Comparison of ENCODE assay signal across 8 cellular contexts in genomic region chr15:34986326-34987181, GRCh38. TPM values are rescaled to one million over a fixed set of nuclear protein-coding genes. Genes with fewer than 3 reads are reported as not detected.
DNase-seq lines count a peak whose midpoint lies in the region; ATAC-seq and TF ChIP-seq lines count a peak whose summit lies in the region.

No MANE protein-coding gene starts in this region.

- no peaks in the 10 kb centered on the region for H3K27me3 ChIP-seq in cardiac muscle cell
- no peaks in the 10 kb centered on the region for H3K27me3 ChIP-seq in liver (ENCODE audit: control insufficient read depth in 4 of 4, insufficient read depth in 4 of 4, low read length in 3 of 4)

- H3K4me1 ChIP-seq in cardiac muscle cell (ENCODE audit: low read depth) (peaks cover 23% of the 10 kb centered on the region), liver (ENCODE audit: control insufficient read depth in 4 of 4, insufficient read depth in 4 of 4, low read length in 3 of 4) (peaks cover 9 to 38% (median 32%) of the 10 kb centered on the region in 4 donors), urinary bladder (ENCODE audit: insufficient read depth) (no peaks in the 10 kb centered on the region)

- in situ Hi-C loops in astrocyte of the cerebellum (cut with HindIII; ENCODE audit: low sequenced_read_pairs), result no loop called here

- TF ChIP-seq RAD21 in liver (IDR thresholded peaks at IDR 0.05), result no peak

- 26% methylated on average over 6 of the region's 6 CpGs for WGBS in liver
- 42% methylated on average over 6 of the region's 6 CpGs for WGBS in urinary bladder

- H3K9ac ChIP-seq in liver (ENCODE audit: low read depth in 1 of 2, low read length in 2 of 2), result peak overlapping the region; percentile 82 to 99

- intact Hi-C loops in left ventricle myocardium superior (cut with micrococcal nuclease), result no loop called here

- TF ChIP-seq CTCF in cardiac muscle cell (IDR thresholded peaks at IDR 0.05; ENCODE audit: low read depth, low read length) (no peak), astrocyte of the cerebellum (IDR thresholded peaks at IDR 0.05; ENCODE audit: low read depth, low read length, missing control alignments) (no peak), liver (IDR thresholded peaks at IDR 0.05; ENCODE audit: low read depth, low read length, missing input control) (no peak)

- ATAC-seq in left ventricle myocardium superior, result no peak
- ATAC-seq in GM21723 (IDR thresholded peaks at IDR 0.05; ENCODE audit: unreplicated experiment), result no peak
- no peak for ATAC-seq in HG03135 (IDR thresholded peaks at IDR 0.05; ENCODE audit: unreplicated experiment)

- peaks cover 12% of the 10 kb centered on the region for H3K36me3 ChIP-seq in cardiac muscle cell
- H3K36me3 ChIP-seq in liver (ENCODE audit: control insufficient read depth in 4 of 4, insufficient read depth in 3 of 4, low read depth in 1 of 4, low read length in 3 of 4), result peaks cover 0 to 16% (median 11%) of the 10 kb centered on the region in 4 donors
- H3K36me3 ChIP-seq in urinary bladder (ENCODE audit: insufficient read depth), result no peaks in the 10 kb centered on the region

- peak in 1 of 2 donors; percentile 28 for DNase-seq in cardiac muscle cell (ENCODE audit: low read depth in 1 of 2, low spot score in 1 of 2)
- DNase-seq in left ventricle myocardium superior, result no peak
- no peak for DNase-seq in astrocyte of the cerebellum (ENCODE audit: low read depth)
- DNase-seq in SIG-M5 treated with dmso at 0.1 percent for 504 hours (lab: John Stamatoyannopoulos, UW; ENCODE audit: unreplicated experiment), result no peak

- peak overlapping the region; percentile 98 for H3K27ac ChIP-seq in cardiac muscle cell
- H3K27ac ChIP-seq in liver (ENCODE audit: low read depth in 1 of 2, low read length in 2 of 2), result peak overlapping the region; percentile 45 to 98
- H3K27ac ChIP-seq in urinary bladder (ENCODE audit: low read depth), result no peak overlapping the region

- H3K9me3 ChIP-seq in cardiac muscle cell (ENCODE audit: low read depth), result no peaks in the 10 kb centered on the region
- no peaks in the 10 kb centered on the region for H3K9me3 ChIP-seq in liver (ENCODE audit: control insufficient read depth in 4 of 4, low read length in 3 of 4)

- H3K4me3 ChIP-seq in cardiac muscle cell, result peak overlapping the region; percentile 83
- peak overlapping the region; percentile 89 for H3K4me3 ChIP-seq in astrocyte of the cerebellum (ENCODE audit: low read depth, low read length)
- peak overlapping the region; percentile 66 to 98 (median 86) for H3K4me3 ChIP-seq in liver (ENCODE audit: low read depth in 1 of 3, low read length in 3 of 3)
- H3K4me3 ChIP-seq in urinary bladder (ENCODE audit: low read depth, low read length), result peak overlapping the region; percentile 39

TF ChIP-seq in liver, 16 proteins besides CTCF, POLR2A, EP300 and RAD21:
- no peak for TF ChIP-seq HNF4A (conservative IDR thresholded peaks at IDR 0.05)
- no peak for TF ChIP-seq MAX (IDR thresholded peaks at IDR 0.05)
- TF ChIP-seq EGR1 (IDR thresholded peaks at IDR 0.05; ENCODE audit: low read depth in 2 of 2), result no peak
- no peak for TF ChIP-seq HNF4G (IDR thresholded peaks at IDR 0.05)
- no peak for TF ChIP-seq YY1 (IDR thresholded peaks at IDR 0.05)
- no peak for TF ChIP-seq TAF1 (conservative IDR thresholded peaks at IDR 0.05)
- no peak for TF ChIP-seq NR2F2 (IDR thresholded peaks at IDR 0.05)
- TF ChIP-seq, protein P1, sequence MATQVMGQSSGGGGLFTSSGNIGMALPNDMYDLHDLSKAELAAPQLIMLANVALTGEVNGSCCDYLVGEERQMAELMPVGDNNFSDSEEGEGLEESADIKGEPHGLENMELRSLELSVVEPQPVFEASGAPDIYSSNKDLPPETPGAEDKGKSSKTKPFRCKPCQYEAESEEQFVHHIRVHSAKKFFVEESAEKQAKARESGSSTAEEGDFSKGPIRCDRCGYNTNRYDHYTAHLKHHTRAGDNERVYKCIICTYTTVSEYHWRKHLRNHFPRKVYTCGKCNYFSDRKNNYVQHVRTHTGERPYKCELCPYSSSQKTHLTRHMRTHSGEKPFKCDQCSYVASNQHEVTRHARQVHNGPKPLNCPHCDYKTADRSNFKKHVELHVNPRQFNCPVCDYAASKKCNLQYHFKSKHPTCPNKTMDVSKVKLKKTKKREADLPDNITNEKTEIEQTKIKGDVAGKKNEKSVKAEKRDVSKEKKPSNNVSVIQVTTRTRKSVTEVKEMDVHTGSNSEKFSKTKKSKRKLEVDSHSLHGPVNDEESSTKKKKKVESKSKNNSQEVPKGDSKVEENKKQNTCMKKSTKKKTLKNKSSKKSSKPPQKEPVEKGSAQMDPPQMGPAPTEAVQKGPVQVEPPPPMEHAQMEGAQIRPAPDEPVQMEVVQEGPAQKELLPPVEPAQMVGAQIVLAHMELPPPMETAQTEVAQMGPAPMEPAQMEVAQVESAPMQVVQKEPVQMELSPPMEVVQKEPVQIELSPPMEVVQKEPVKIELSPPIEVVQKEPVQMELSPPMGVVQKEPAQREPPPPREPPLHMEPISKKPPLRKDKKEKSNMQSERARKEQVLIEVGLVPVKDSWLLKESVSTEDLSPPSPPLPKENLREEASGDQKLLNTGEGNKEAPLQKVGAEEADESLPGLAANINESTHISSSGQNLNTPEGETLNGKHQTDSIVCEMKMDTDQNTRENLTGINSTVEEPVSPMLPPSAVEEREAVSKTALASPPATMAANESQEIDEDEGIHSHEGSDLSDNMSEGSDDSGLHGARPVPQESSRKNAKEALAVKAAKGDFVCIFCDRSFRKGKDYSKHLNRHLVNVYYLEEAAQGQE (IDR thresholded peaks at IDR 0.05), result no peak
- TF ChIP-seq JUND (IDR thresholded peaks at IDR 0.05), result no peak
- TF ChIP-seq, protein P2, sequence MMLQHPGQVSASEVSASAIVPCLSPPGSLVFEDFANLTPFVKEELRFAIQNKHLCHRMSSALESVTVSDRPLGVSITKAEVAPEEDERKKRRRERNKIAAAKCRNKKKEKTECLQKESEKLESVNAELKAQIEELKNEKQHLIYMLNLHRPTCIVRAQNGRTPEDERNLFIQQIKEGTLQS (IDR thresholded peaks at IDR 0.05), result no peak
- no peak for TF ChIP-seq GABPA (IDR thresholded peaks at IDR 0.05 in 1 of 2, conservative IDR thresholded peaks at IDR 0.05 in 1 of 2)
- no peak for TF ChIP-seq RXRA (IDR thresholded peaks at IDR 0.05)
- no peak for TF ChIP-seq FOXA1 (IDR thresholded peaks at IDR 0.05)
- no peak for TF ChIP-seq SP1 (IDR thresholded peaks at IDR 0.05)
- TF ChIP-seq, protein P3, sequence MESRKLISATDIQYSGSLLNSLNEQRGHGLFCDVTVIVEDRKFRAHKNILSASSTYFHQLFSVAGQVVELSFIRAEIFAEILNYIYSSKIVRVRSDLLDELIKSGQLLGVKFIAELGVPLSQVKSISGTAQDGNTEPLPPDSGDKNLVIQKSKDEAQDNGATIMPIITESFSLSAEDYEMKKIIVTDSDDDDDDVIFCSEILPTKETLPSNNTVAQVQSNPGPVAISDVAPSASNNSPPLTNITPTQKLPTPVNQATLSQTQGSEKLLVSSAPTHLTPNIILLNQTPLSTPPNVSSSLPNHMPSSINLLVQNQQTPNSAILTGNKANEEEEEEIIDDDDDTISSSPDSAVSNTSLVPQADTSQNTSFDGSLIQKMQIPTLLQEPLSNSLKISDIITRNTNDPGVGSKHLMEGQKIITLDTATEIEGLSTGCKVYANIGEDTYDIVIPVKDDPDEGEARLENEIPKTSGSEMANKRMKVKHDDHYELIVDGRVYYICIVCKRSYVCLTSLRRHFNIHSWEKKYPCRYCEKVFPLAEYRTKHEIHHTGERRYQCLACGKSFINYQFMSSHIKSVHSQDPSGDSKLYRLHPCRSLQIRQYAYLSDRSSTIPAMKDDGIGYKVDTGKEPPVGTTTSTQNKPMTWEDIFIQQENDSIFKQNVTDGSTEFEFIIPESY (IDR thresholded peaks at IDR 0.05), result no peak
- TF ChIP-seq FOXA2 (IDR thresholded peaks at IDR 0.05), result no peak
TF ChIP-seq in liver: peak in this region for 0.

RNA-seq across cellular contexts. Expression of gene ZNF770, which starts 1.5 kb away (rescaled TPM):
- total RNA-seq in cardiac muscle cell, result 22.6 and 28.9 TPM in 2 replicates
- polyA plus RNA-seq in cardiac muscle cell, result 53.8 and 64.5 TPM in 2 replicates
- 57.1 TPM for total RNA-seq in left ventricle myocardium superior
- 10 to 100 TPM; 23.9 to 33.1 TPM for total RNA-seq in liver
- polyA plus RNA-seq in liver, result 10 to 100 TPM in 1 of 2 donors, 1 to 10 TPM in 1; 9.3 to 74.4 TPM
- 68.4 TPM for total RNA-seq in urinary bladder
- 17.3 TPM for polyA plus RNA-seq in urinary bladder

RNA-seq across cellular contexts. Expression of gene AQR, which starts 17.0 kb away (rescaled TPM):
- total RNA-seq in cardiac muscle cell (16.0 and 20.6 TPM in 2 replicates), left ventricle myocardium superior (11.0 TPM), liver (10 to 100 TPM; 11.6 to 14.3 TPM), urinary bladder (52.3 TPM)
- polyA plus RNA-seq in cardiac muscle cell (14.6 and 14.7 TPM in 2 replicates), liver (1 to 10 TPM; 3.4 to 5.8 TPM), urinary bladder (9.9 TPM)

Comparison
In these comparisons a context has a peak if more than half of its experiments do, and no peak if none do; other contexts are left out.
1. H3K4me3 ChIP-seq: peak in every context shown above with its lines; median percentile 89 in astrocyte of the cerebellum; 86 in liver; 83 in cardiac muscle cell; 39 in urinary bladder.